Comparison of ENCODE assay signal across 8 cellular contexts in the genomic region with DNA sequence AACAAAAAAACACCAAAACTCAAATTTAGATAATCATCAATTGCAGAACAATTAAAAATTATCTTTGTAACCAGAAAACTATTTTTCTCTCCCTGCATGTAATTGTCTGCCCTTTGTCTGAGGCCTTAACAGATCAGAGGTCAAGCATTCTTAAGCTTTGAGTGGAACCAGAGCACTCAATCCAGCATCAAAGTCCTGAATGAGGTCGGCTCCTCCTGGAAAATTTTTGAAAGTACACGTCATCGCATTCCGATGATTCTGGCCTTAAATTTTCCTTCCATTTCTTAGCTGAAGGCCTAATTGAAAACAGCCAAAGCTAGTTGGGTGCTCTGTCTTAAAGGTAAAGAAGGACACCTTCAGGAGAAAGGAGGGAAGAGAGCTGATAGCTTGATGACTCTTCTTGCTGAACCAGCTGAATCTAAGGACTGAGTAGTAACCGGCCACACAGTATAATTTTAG.
DNase-seq lines count a peak whose midpoint lies in the region; ATAC-seq and TF ChIP-seq lines count a peak whose summit lies in the region.

No MANE protein-coding gene starts in this region.

- H3K27me3 Mint-ChIP-seq in osteocyte (ENCODE audit: unreplicated experiment), result peaks cover 6% of the 10 kb centered on the region

- H3K36me3 ChIP-seq in Panc1 (ENCODE audit: control insufficient read depth, insufficient read depth, low read length), result no peaks in the 10 kb centered on the region

- no peak overlapping the region for H3K27ac ChIP-seq in Panc1 (ENCODE audit: low read length)

- CTCF ChIA-PET in Panc1 (lab: Charles Lee), result interaction anchor here (0.5 kb wide), 1 partner anchor 509 kb away, joined by 3 read pairs; no protein-coding TSS in a partner anchor

- H3K36me3 Mint-ChIP-seq in osteocyte (ENCODE audit: unreplicated experiment), result no peaks in the 10 kb centered on the region

- DNase-seq in ELR (ENCODE audit: low read depth) (peak; percentile 98), Panc1 (ENCODE audit: low read depth, low spot score) (peak; percentile 61), fibroblast of mammary gland (ENCODE audit: low read depth) (peak; percentile 95), osteocyte (ENCODE audit: extremely low spot score, unreplicated experiment) (no peak), erythroblast (lab: John Stamatoyannopoulos, UW) (no peak)
- no peak for DNase-seq in stimulated activated naive CD4-positive, alpha-beta T cell (lab: John Stamatoyannopoulos, UW)

- no peak overlapping the region for H3K4me3 Mint-ChIP-seq in osteocyte (ENCODE audit: unreplicated experiment)

- peak; percentile 40 for TF ChIP-seq CTCF in Panc1 (IDR thresholded peaks at IDR 0.05)
- peak; percentile 48 for TF ChIP-seq CTCF in fibroblast of mammary gland (conservative IDR thresholded peaks at IDR 0.05; ENCODE audit: control insufficient read depth, insufficient read depth, low read depth, low read length)
- TF ChIP-seq CTCF in osteocyte (IDR thresholded peaks at IDR 0.05), result peak; percentile 66

- in situ Hi-C loops in Panc1 (cut with HindIII; ENCODE audit: low pct_unique_long_range_greater_than_20kb, low sequenced_read_pairs), result no loop called here

- H3K4me1 ChIP-seq in Panc1 (ENCODE audit: control insufficient read depth, insufficient read depth, low read length), result peaks cover 14% of the 10 kb centered on the region

- intact Hi-C loops in Panc1 (cut with micrococcal nuclease; ENCODE audit: unreplicated experiment), result no loop called here

- no peaks in the 10 kb centered on the region for H3K9me3 Mint-ChIP-seq in osteocyte (ENCODE audit: unreplicated experiment)

- peak overlapping the region; percentile 49 for H3K27ac Mint-ChIP-seq in osteocyte (ENCODE audit: unreplicated experiment)

- POLR2A ChIA-PET in Panc1 (lab: Charles Lee), result no interaction called here

- H3K4me3 ChIP-seq in Panc1 (ENCODE audit: low read depth in 2 of 2, low read length in 2 of 2), result no peak overlapping the region
- no peak overlapping the region for H3K4me3 ChIP-seq in fibroblast of mammary gland (ENCODE audit: control insufficient read depth, low read depth, low read length)

- no peak for TF ChIP-seq POLR2A in erythroblast (IDR thresholded peaks at IDR 0.05; ENCODE audit: low read length)

- BruUV-seq in Panc1 (replicated peaks; lab: Mats Ljungman, UMichigan), result no TSS peak

- peaks cover 4% of the 10 kb centered on the region; the same call in 1 of the 2 replicates for H3K27me3 ChIP-seq in Panc1 (ENCODE audit: control insufficient read depth, insufficient read depth, low read length)

- H3K9me3 ChIP-seq in Panc1 (ENCODE audit: control insufficient read depth, insufficient read depth, low read depth, low read length), result no peaks in the 10 kb centered on the region

- ATAC-seq in Panc1 (peak; percentile 88), GM21367 (IDR thresholded peaks at IDR 0.05; ENCODE audit: unreplicated experiment) (no peak), HG02870 (IDR thresholded peaks at IDR 0.05; ENCODE audit: unreplicated experiment) (no peak)

- H3K4me1 Mint-ChIP-seq in osteocyte (ENCODE audit: unreplicated experiment), result peaks cover 49% of the 10 kb centered on the region

Comparison
In these comparisons a context has a peak if more than half of its experiments do, and no peak if none do; other contexts are left out.
1. DNase-seq: peak in ELR (single experiment), Panc1 (single experiment) and fibroblast of mammary gland (single experiment); none in osteocyte (single experiment), stimulated activated naive CD4-positive, alpha-beta T cell (0 of 6) and erythroblast (0 of 2).
2. Peak in every context shown above with its lines, with median percentiles within 50 percentile points of each other: CTCF ChIP-seq.